Comparison of ENCODE assay signal across 4 cellular contexts in the genomic region with DNA sequence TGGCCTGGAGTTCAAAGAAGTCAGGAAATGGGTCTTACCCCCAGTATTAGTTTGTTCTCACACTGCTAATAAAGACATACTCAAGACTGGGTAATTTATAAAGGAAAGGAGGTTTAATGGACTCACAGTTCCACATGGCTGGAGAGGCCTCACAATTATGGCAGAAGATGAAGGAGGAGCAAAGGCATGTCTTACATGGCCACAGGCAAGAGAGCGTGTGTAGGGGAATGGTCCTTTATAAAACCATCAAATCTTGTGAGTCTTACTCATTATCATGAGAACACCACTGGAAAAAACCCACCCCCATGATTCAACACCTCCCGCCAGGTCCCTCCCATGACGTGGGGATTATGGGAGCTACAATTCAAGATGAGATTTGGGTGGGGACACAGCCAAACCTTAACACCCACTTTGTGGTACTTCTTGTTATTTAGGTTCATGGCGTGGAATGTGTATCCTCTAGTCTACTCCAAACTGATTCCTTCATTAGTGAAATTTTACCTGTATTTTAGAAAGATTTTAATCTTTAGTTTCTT.
DNase-seq lines count a peak whose midpoint lies in the region; ATAC-seq, FAIRE-seq and TF ChIP-seq lines count a peak whose summit lies in the region.
"Not testable (repeated sequence)": the region's sequence is repeated elsewhere in the genome, so short reads cannot be mapped to it uniquely, and the experiment has no call there.

No MANE protein-coding gene starts in this region.

- H3K9me1 ChIP-seq in K562 (ENCODE audit: control insufficient read depth, insufficient read depth, low read length), result not testable (repeated sequence)

- not testable (repeated sequence) for TF ChIP-seq RAD21 in K562 (CRISPR knock-in tag; conservative IDR thresholded peaks at IDR 0.05 in 1 of 2, IDR thresholded peaks at IDR 0.05 in 1 of 2)

- H3K27me3 ChIP-seq in K562 (ENCODE audit: control insufficient read depth in 2 of 2, insufficient read depth in 2 of 2, low read length in 2 of 2), result not testable (repeated sequence)

- not testable (repeated sequence) for ATAC-seq in WTC11, K562

- H3K79me2 ChIP-seq in K562 (ENCODE audit: control insufficient read depth, insufficient read depth, low read length), result not testable (repeated sequence)

- not testable (repeated sequence) for TF ChIP-seq POLR2A in GM12891 (IDR thresholded peaks at IDR 0.05; ENCODE audit: low read depth, low read length); K562 (conservative IDR thresholded peaks at IDR 0.05)

- not testable (repeated sequence) for H3K9ac ChIP-seq in K562 (ENCODE audit: insufficient read depth in 1 of 2, low read depth in 2 of 2, low read length in 2 of 2)

- not testable (repeated sequence) for H3K4me1 ChIP-seq in K562 (replicated peaks in 1 of 2; ENCODE audit: control insufficient read depth in 2 of 2, insufficient read depth in 2 of 2, low read length in 2 of 2)

- not testable (repeated sequence) for H3K4me2 ChIP-seq in K562 (ENCODE audit: insufficient read depth, low read length)

- not testable (repeated sequence) for H3K4me3 Mint-ChIP-seq in WTC11, nephron progenitor cell

- 96% methylated on average over 4 of the region's 4 CpGs for WGBS in K562 (ENCODE audit: insufficient coverage, low coverage, missing lambda C conversion rate)

- DNase-seq in GM12891 (ENCODE audit: insufficient read length, low spot score); WTC11 (ENCODE audit: low spot score); K562 (ENCODE audit: extremely low read depth in 1 of 4, low spot score in 3 of 4); nephron progenitor cell: not testable (repeated sequence)

- not testable (repeated sequence) for BruUV-seq in K562 (replicated peaks; lab: Mats Ljungman, UMichigan)

- TF ChIP-seq EP300 in K562 (IDR thresholded peaks at IDR 0.05; ENCODE audit: low read length), result not testable (repeated sequence)

- peak; percentile 5 for FAIRE-seq in GM12891 (lab: Jason Lieb, UNC)
- peak; percentile 6 for FAIRE-seq in K562 (lab: Jason Lieb, UNC)

- H2AFZ ChIP-seq in K562 (ENCODE audit: low read depth, low read length), result not testable (repeated sequence)

- in situ Hi-C loops in K562 (cut with MboI), result not testable (repeated sequence)

- POLR2A ChIA-PET in WTC11 (lab: Charles Lee); K562 (lab: Yijun Ruan, JAX): not testable (repeated sequence)

- H3K36me3 Mint-ChIP-seq in WTC11 (peaks cover 52% of the 10 kb centered on the region), nephron progenitor cell (ENCODE audit: low read depth) (peaks cover 68% of the 10 kb centered on the region)

- H3K4me3 ChIP-seq in K562, result not testable (repeated sequence)

- H3K4me1 Mint-ChIP-seq in WTC11, nephron progenitor cell: not testable (repeated sequence)

- CTCF ChIA-PET in WTC11 (lab: Charles Lee); K562 (lab: Yijun Ruan, JAX; ENCODE audit: low intra/inter-chr PET ratio): not testable (repeated sequence)

- not testable (repeated sequence) for H3K9me3 ChIP-seq in K562 (replicated peaks; ENCODE audit: control insufficient read depth, insufficient read depth, low read depth, low read length)

- intact Hi-C loops in K562 (cut with micrococcal nuclease), result not testable (repeated sequence)

- H4K20me1 ChIP-seq in K562 (replicated peaks; ENCODE audit: control insufficient read depth, insufficient read depth, low read length), result not testable (repeated sequence)

- H3K27ac ChIP-seq in K562 (ENCODE audit: extremely low read depth, low read depth, low read length), result not testable (repeated sequence)

- not testable (repeated sequence) for H3K9me3 Mint-ChIP-seq in WTC11
- peaks cover 11% of the 10 kb centered on the region for H3K9me3 Mint-ChIP-seq in nephron progenitor cell

- H3K27ac Mint-ChIP-seq in WTC11 (peak overlapping the region; percentile 69; the same call in 1 of the 2 replicates), nephron progenitor cell (peak overlapping the region; percentile 23)

- peaks cover 89% of the 10 kb centered on the region for H3K36me3 ChIP-seq in K562 (ENCODE audit: control insufficient read depth, insufficient read depth, low read length)

- H3K27me3 Mint-ChIP-seq in WTC11 (ENCODE audit: low read depth); nephron progenitor cell (ENCODE audit: low read depth, poor library complexity): not testable (repeated sequence)

- TF ChIP-seq CTCF in WTC11 (IDR thresholded peaks at IDR 0.05); K562 (IDR thresholded peaks at IDR 0.05 in 2 of 3, conservative IDR thresholded peaks at IDR 0.05 in 1 of 3; ENCODE audit: insufficient read depth in 2 of 3, low read depth in 1 of 3, low read length in 3 of 3); nephron progenitor cell (IDR thresholded peaks at IDR 0.05): not testable (repeated sequence)

TF ChIP-seq in K562, 482 proteins besides CTCF, POLR2A, EP300 and RAD21:
- TF ChIP-seq, protein P1, sequence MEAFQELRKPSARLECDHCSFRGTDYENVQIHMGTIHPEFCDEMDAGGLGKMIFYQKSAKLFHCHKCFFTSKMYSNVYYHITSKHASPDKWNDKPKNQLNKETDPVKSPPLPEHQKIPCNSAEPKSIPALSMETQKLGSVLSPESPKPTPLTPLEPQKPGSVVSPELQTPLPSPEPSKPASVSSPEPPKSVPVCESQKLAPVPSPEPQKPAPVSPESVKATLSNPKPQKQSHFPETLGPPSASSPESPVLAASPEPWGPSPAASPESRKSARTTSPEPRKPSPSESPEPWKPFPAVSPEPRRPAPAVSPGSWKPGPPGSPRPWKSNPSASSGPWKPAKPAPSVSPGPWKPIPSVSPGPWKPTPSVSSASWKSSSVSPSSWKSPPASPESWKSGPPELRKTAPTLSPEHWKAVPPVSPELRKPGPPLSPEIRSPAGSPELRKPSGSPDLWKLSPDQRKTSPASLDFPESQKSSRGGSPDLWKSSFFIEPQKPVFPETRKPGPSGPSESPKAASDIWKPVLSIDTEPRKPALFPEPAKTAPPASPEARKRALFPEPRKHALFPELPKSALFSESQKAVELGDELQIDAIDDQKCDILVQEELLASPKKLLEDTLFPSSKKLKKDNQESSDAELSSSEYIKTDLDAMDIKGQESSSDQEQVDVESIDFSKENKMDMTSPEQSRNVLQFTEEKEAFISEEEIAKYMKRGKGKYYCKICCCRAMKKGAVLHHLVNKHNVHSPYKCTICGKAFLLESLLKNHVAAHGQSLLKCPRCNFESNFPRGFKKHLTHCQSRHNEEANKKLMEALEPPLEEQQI (IDR thresholded peaks at IDR 0.05), result peak; percentile 49; the same call in 1 of the 2 replicates
- TF ChIP-seq CC2D1A (IDR thresholded peaks at IDR 0.05), result peak; percentile 54; the same call in 1 of the 2 replicates
- TF ChIP-seq, protein P2, sequence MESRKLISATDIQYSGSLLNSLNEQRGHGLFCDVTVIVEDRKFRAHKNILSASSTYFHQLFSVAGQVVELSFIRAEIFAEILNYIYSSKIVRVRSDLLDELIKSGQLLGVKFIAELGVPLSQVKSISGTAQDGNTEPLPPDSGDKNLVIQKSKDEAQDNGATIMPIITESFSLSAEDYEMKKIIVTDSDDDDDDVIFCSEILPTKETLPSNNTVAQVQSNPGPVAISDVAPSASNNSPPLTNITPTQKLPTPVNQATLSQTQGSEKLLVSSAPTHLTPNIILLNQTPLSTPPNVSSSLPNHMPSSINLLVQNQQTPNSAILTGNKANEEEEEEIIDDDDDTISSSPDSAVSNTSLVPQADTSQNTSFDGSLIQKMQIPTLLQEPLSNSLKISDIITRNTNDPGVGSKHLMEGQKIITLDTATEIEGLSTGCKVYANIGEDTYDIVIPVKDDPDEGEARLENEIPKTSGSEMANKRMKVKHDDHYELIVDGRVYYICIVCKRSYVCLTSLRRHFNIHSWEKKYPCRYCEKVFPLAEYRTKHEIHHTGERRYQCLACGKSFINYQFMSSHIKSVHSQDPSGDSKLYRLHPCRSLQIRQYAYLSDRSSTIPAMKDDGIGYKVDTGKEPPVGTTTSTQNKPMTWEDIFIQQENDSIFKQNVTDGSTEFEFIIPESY (CRISPR knock-in tag; IDR thresholded peaks at IDR 0.05), result peak; percentile 60; the same call in 1 of the 2 replicates
- TF ChIP-seq ZNF431 (CRISPR knock-in tag; IDR thresholded peaks at IDR 0.05), result peak; percentile 95
